Comparison of ENCODE assay signal across 24 cellular contexts in the genomic region with DNA sequence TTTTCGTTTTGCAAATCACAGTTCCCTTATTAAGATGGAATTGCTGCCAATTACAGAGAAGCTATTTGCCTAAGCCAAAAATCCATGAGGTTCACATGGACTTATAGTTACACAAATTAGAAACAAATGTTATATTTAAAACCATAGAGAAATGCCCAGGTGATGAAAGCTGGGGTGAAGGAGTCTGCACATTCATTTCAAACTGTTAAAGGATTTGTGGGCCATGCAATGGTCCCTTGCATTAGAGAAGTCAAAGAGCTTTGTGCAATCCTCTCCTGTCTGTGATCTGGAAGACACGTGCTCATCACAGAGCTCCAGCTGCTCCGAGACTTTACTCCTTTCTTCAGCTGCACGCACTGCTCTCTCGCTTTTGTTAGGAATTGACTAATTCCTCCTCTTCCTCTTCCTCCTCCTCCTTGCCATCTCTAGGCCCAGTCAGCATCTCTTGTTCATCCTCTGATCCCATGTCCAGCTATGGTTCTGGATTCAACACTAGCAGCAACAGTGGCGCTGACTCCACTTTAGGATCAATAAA. TPM values are rescaled to one million over a fixed set of nuclear protein-coding genes. Genes with fewer than 3 reads are reported as not detected.
"Had no signal": no experiment of that assay in that cellular context is flagged by ENCODE, and none has a peak within 500 bp of the region (broad histone marks: within the 10 kb centered on the region; RNA-seq: fewer than 3 reads in every experiment).

No MANE protein-coding gene starts in this region.

- H3K36me3 Mint-ChIP-seq: activated CD4-positive, alpha-beta memory T cell treated with anti-CD3 and anti-CD28 coated beads for 36 hours; activated naive CD8-positive, alpha-beta T cell; naive thymus-derived CD4-positive, alpha-beta T cell; stimulated activated memory B cell treated with anti-CD40 and anti-IgM and Interleukin-4, amounts not matched to agents 10 μg/mL and 1 μg/mL and 100 μg/mL, for 72 hours; T-cell had no signal

- H3K27ac ChIP-seq: body of pancreas, hepatocyte, left ventricle myocardium inferior, thyroid gland, WERI-Rb-1 had no signal

- H3K9me3 ChIP-seq: body of pancreas, left ventricle myocardium inferior, mucosa of descending colon, thyroid gland had no signal

- H3K79me2 ChIP-seq: hepatocyte had no signal

- H3K27me3 Mint-ChIP-seq: activated CD4-positive, alpha-beta memory T cell treated with anti-CD3 and anti-CD28 coated beads for 36 hours; activated CD4-positive, alpha-beta T cell treated with anti-CD3 and anti-CD28 coated beads for 36 hours; activated naive CD8-positive, alpha-beta T cell; stimulated activated memory B cell treated with anti-CD40 and anti-IgM and Interleukin-4, amounts not matched to agents 10 μg/mL and 1 μg/mL and 100 μg/mL, for 72 hours; T-cell had no signal

- H2AFZ ChIP-seq: hepatocyte had no signal

- H3K4me3 Mint-ChIP-seq: activated CD4-positive, alpha-beta memory T cell treated with anti-CD3 and anti-CD28 coated beads for 36 hours; activated CD4-positive, alpha-beta T cell treated with anti-CD3 and anti-CD28 coated beads for 36 hours; activated naive CD8-positive, alpha-beta T cell; naive thymus-derived CD4-positive, alpha-beta T cell; stimulated activated memory B cell treated with anti-CD40 and anti-IgM and Interleukin-4, amounts not matched to agents 10 μg/mL and 1 μg/mL and 100 μg/mL, for 72 hours; T-cell had no signal

- H3K27ac Mint-ChIP-seq: activated CD4-positive, alpha-beta memory T cell treated with anti-CD3 and anti-CD28 coated beads for 36 hours; activated CD4-positive, alpha-beta T cell treated with anti-CD3 and anti-CD28 coated beads for 36 hours; activated naive CD8-positive, alpha-beta T cell; stimulated activated memory B cell treated with anti-CD40 and anti-IgM and Interleukin-4, amounts not matched to agents 10 μg/mL and 1 μg/mL and 100 μg/mL, for 72 hours; T-cell had no signal

- H3K4me2 ChIP-seq: hepatocyte had no signal

- H3K4me3 ChIP-seq: body of pancreas, hepatocyte, left ventricle myocardium inferior, mucosa of descending colon, thyroid gland had no signal

- H3K9me3 Mint-ChIP-seq: activated CD4-positive, alpha-beta memory T cell treated with anti-CD3 and anti-CD28 coated beads for 36 hours; stimulated activated memory B cell treated with anti-CD40 and anti-IgM and Interleukin-4, amounts not matched to agents 10 μg/mL and 1 μg/mL and 100 μg/mL, for 72 hours; T-cell had no signal

- DNase-seq: activated CD4-positive, alpha-beta memory T cell treated with anti-CD3 and anti-CD28 coated beads for 36 hours; activated CD4-positive, alpha-beta T cell treated with anti-CD3 and anti-CD28 coated beads for 36 hours; activated CD8-positive, alpha-beta memory T cell treated with anti-CD3 and anti-CD28 coated beads, Interleukin-2, amount 50 U/mL, for 48 hours; activated gamma-delta T cell treated with Interleukin-2 at 50 U/mL for 16 hours; amygdala; body of pancreas; central memory CD4-positive, alpha-beta T cell; cortex of kidney; effector memory CD4-positive, alpha-beta T cell; kidney; left ventricle myocardium inferior; mucosa of descending colon; naive thymus-derived CD4-positive, alpha-beta T cell; nucleus accumbens; stimulated activated CD4-positive, alpha-beta T cell treated with anti-CD3 and anti-CD28 coated beads, Interleukin-2, amount 100 ng/mL, for 48 hours; T-cell; thyroid gland; WERI-Rb-1 had no signal

- H3K36me3 ChIP-seq: left ventricle myocardium inferior, thyroid gland, WERI-Rb-1 had no signal

- H3K27me3 ChIP-seq: body of pancreas, hepatocyte, thyroid gland had no signal

- ATAC-seq: activated CD4-positive, alpha-beta T cell treated with anti-CD3 and anti-CD28 coated beads for 36 hours; body of pancreas; mucosa of descending colon; naive thymus-derived CD4-positive, alpha-beta T cell; stimulated activated memory B cell treated with anti-CD40 and anti-IgM and Interleukin-4, amounts not matched to agents 10 μg/mL and 1 μg/mL and 100 μg/mL, for 72 hours; T-cell had no signal

- H3K4me1 ChIP-seq: body of pancreas, left ventricle myocardium inferior had no signal

RNA-seq across cellular contexts. Expression of a gene that starts 4.1 kb away (rescaled TPM):
- total RNA-seq: glomerular endothelial cell had no signal

RNA-seq across cellular contexts. Expression of a gene that starts 18.2 kb away (rescaled TPM):
- total RNA-seq: body of pancreas, glomerular endothelial cell, hepatocyte, left ventricle myocardium inferior, posterior vena cava, skeletal muscle tissue, thyroid gland had no signal
- polyA plus RNA-seq: hepatocyte had no signal

RNA-seq across cellular contexts. Expression of a gene that starts 24.9 kb away (rescaled TPM):
- total RNA-seq: hepatocyte had no signal

RNA-seq across cellular contexts. Expression of a gene that starts 28.7 kb away (rescaled TPM):
- total RNA-seq: thyroid gland had no signal
